Comparison of ENCODE assay signal across 17 cellular contexts in the genomic region with DNA sequence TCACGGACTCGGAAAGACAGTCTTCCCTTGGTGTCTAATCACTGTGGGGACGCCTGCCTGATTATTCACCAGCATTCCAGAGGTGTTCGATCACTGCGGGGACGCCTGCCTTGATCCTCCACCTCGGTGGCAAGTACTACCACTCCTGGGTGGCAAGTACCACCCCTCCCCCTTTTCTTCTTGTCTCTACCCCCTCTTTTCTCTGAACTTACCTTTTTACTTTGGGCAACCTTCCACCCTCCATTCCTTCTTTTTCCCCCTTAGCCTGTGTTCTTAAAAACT. TPM values are rescaled to one million over a fixed set of nuclear protein-coding genes. Genes with fewer than 3 reads are reported as not detected.
A peak's percentile ranks its signal among the peaks of the same experiment; 100 is the strongest.
DNase-seq lines count a peak whose midpoint lies in the region; ATAC-seq, FAIRE-seq and TF ChIP-seq lines count a peak whose summit lies in the region.
"Had no signal": no experiment of that assay in that cellular context is flagged by ENCODE, and none has a peak within 500 bp of the region (broad histone marks: within the 10 kb centered on the region; RNA-seq: fewer than 3 reads in every experiment).

No MANE protein-coding gene starts in this region.

- ATAC-seq in HG03469 (IDR thresholded peaks at IDR 0.05; ENCODE audit: unreplicated experiment): no peak
- ATAC-seq: pancreas, Right ventricle myocardium inferior, sciatic nerve had no signal

- no peak overlapping the region for H2BK120ac ChIP-seq in trophoblast cell (ENCODE audit: insufficient read depth, low read length, poor library complexity)

- H3K23ac ChIP-seq in trophoblast cell (ENCODE audit: low read length): no peak overlapping the region

- H3K9me3 ChIP-seq in Loucy (ENCODE audit: insufficient read depth, low read depth, low read length) (no peaks in the 10 kb centered on the region), trophoblast cell (ENCODE audit: insufficient read depth, low read depth, low read length) (no peaks in the 10 kb centered on the region), small intestine (ENCODE audit: control insufficient read depth, low read depth) (no peaks in the 10 kb centered on the region)
- H3K9me3 ChIP-seq: pancreas had no signal

- peak overlapping the region; percentile 33 for H4K91ac ChIP-seq in trophoblast cell (ENCODE audit: low read depth, low read length)

- H3K4me2 ChIP-seq in Loucy (ENCODE audit: low read depth, low read length, poor library complexity, severe bottlenecking) (peak overlapping the region; percentile 58), trophoblast cell (ENCODE audit: low read length) (no peak overlapping the region)

- H2AFZ ChIP-seq in Loucy (ENCODE audit: low read length): no peak overlapping the region
- no peak overlapping the region for H2AFZ ChIP-seq in trophoblast cell (ENCODE audit: insufficient read depth, low read length, poor library complexity)

- H3K27me3 Mint-ChIP-seq in Calu3 (ENCODE audit: unreplicated experiment): no peaks in the 10 kb centered on the region

- H3K9ac ChIP-seq in Loucy (ENCODE audit: low read depth, low read length, poor library complexity, severe bottlenecking): peak overlapping the region; percentile 48
- no peak overlapping the region for H3K9ac ChIP-seq in trophoblast cell (ENCODE audit: low read length)

- H3K36me3 Mint-ChIP-seq in Calu3 (ENCODE audit: insufficient read depth, unreplicated experiment): peaks cover 7% of the 10 kb centered on the region
- H3K36me3 Mint-ChIP-seq: stimulated activated effector memory CD8-positive, alpha-beta T cell treated with anti-CD3 and anti-CD28 coated beads, Interleukin-12 subunit alpha, Interleukin-12 subunit beta, amount 100 ng/mL, for 72 hours had no signal

- H4K12ac ChIP-seq in trophoblast cell (ENCODE audit: low read depth, low read length): no peak overlapping the region

- no CpG with 5 or more reads among the region's 7 CpGs for WGBS in trophoblast cell (ENCODE audit: extremely low coverage, insufficient coverage, insufficient read length)
- WGBS in small intestine, 3 donors: 90 to 91% (median 90%) methylated on average over 7 of the region's 7 CpGs

- H2BK12ac ChIP-seq in trophoblast cell (ENCODE audit: low read length): no peak overlapping the region

- no peaks in the 10 kb centered on the region for H3K79me2 ChIP-seq in Loucy (ENCODE audit: insufficient read depth, low read length)
- no peaks in the 10 kb centered on the region for H3K79me2 ChIP-seq in trophoblast cell (ENCODE audit: control insufficient read depth, insufficient read depth, low read length, poor library complexity)

- H3K9me3 Mint-ChIP-seq in Calu3 (ENCODE audit: low read depth, unreplicated experiment): peaks cover 2% of the 10 kb centered on the region
- H3K9me3 Mint-ChIP-seq: nephron; stimulated activated effector memory CD8-positive, alpha-beta T cell treated with anti-CD3 and anti-CD28 coated beads, Interleukin-12 subunit alpha, Interleukin-12 subunit beta, amount 100 ng/mL, for 72 hours had no signal

- H3K27ac Mint-ChIP-seq in Calu3 (ENCODE audit: unreplicated experiment): peak overlapping the region; percentile 25
- H3K27ac Mint-ChIP-seq: nephron had no signal

- no peaks in the 10 kb centered on the region for H3K79me1 ChIP-seq in trophoblast cell (ENCODE audit: low read length)

- H3K27me3 ChIP-seq in Loucy (ENCODE audit: insufficient read depth, low read length, poor library complexity, severe bottlenecking) (no peaks in the 10 kb centered on the region), trophoblast cell (ENCODE audit: insufficient read depth, low read length) (no peaks in the 10 kb centered on the region), small intestine (ENCODE audit: control insufficient read depth in 2 of 2, insufficient read depth in 2 of 2, low read length in 2 of 2) (no peaks in the 10 kb centered on the region)
- H3K27me3 ChIP-seq: pancreas had no signal

- no peak overlapping the region for H2AK5ac ChIP-seq in trophoblast cell (ENCODE audit: low read length)

- intact Hi-C loops in Calu3 (cut with micrococcal nuclease; ENCODE audit: unreplicated experiment): no loop called here

- DNase-seq in Calu3: peak; percentile 46
- DNase-seq in astrocyte of the hippocampus (ENCODE audit: low read depth, low spot score): peak; percentile 40
- no peak for DNase-seq in trophoblast cell
- no peak for DNase-seq in small intestine
- DNase-seq in T-helper 9 cell: no peak
- DNase-seq: activated naive CD4-positive, alpha-beta T cell treated with Interleukin-2 at 50 U/mL for 16 hours; AML-193; COR-L47; NCI-H2171 treated with DMSO at 0.1 percent for 48 hours; NCI-H526 treated with DMSO at 0.1 percent for 48 hours; pancreas had no signal

- H3K4me1 Mint-ChIP-seq in Calu3 (ENCODE audit: low read depth, unreplicated experiment): peaks cover 30% of the 10 kb centered on the region
- H3K4me1 Mint-ChIP-seq: nephron had no signal

- no peak overlapping the region for H3K18ac ChIP-seq in trophoblast cell (ENCODE audit: low read length)

- no TSS peak for BruUV-seq in Calu3 (replicated peaks; lab: Mats Ljungman, UMichigan)

- H3K27ac ChIP-seq in trophoblast cell (ENCODE audit: low read depth, low read length) (no peak overlapping the region), small intestine (ENCODE audit: low read depth in 1 of 2, low read length in 1 of 2) (no peak overlapping the region)
- H3K27ac ChIP-seq: pancreas had no signal

- H2BK5ac ChIP-seq in trophoblast cell (ENCODE audit: low read depth, low read length, poor library complexity): no peak overlapping the region

- no peak overlapping the region for H4K8ac ChIP-seq in trophoblast cell (ENCODE audit: low read depth, low read length)

- H3F3A ChIP-seq in Loucy (ENCODE audit: low read depth): no peaks in the 10 kb centered on the region

- H3K9me2 ChIP-seq in Loucy (replicated peaks; ENCODE audit: low read depth, low read length): no peaks in the 10 kb centered on the region

- peaks cover 52% of the 10 kb centered on the region for H3K4me1 ChIP-seq in Loucy (ENCODE audit: insufficient read depth, low read length, poor library complexity, severe bottlenecking)
- H3K4me1 ChIP-seq in trophoblast cell (ENCODE audit: control insufficient read depth in 1 of 2, insufficient read depth in 2 of 2, low read length in 2 of 2): peaks cover 0 to 3% of the 10 kb centered on the region in 2 experiments
- H3K4me1 ChIP-seq in small intestine (ENCODE audit: control insufficient read depth in 2 of 2, insufficient read depth in 1 of 2, low read depth in 1 of 2, low read length in 1 of 2): no peaks in the 10 kb centered on the region
- H3K4me1 ChIP-seq: pancreas had no signal

- no peak for FAIRE-seq in small intestine (lab: Jason Lieb, UNC)
- FAIRE-seq: pancreas had no signal

- no peak overlapping the region for H3K14ac ChIP-seq in trophoblast cell (ENCODE audit: low read length)

- CTCF ChIA-PET in Calu3 (lab: Charles Lee): no interaction called here

- no peak for TF ChIP-seq CTCF in Calu3 (IDR thresholded peaks at IDR 0.05; ENCODE audit: unreplicated experiment)
- TF ChIP-seq CTCF in Loucy (conservative IDR thresholded peaks at IDR 0.05; ENCODE audit: low read length): no peak

- H3K36me3 ChIP-seq in Loucy (ENCODE audit: insufficient read depth, low read length) (no peaks in the 10 kb centered on the region), trophoblast cell (ENCODE audit: control insufficient read depth in 1 of 2, insufficient read depth in 2 of 2, low read length in 2 of 2) (no peaks in the 10 kb centered on the region), small intestine (ENCODE audit: control insufficient read depth in 2 of 2, insufficient read depth in 2 of 2, low read length in 2 of 2) (no peaks in the 10 kb centered on the region)
- H3K36me3 ChIP-seq: pancreas had no signal

- H3K4me3 Mint-ChIP-seq in Calu3 (ENCODE audit: low read depth, unreplicated experiment): peak overlapping the region; percentile 51
- H3K4me3 Mint-ChIP-seq: nephron had no signal

- no peaks in the 10 kb centered on the region for H4K20me1 ChIP-seq in Loucy (ENCODE audit: insufficient read depth, low read length, poor library complexity, severe bottlenecking)

- H3K4ac ChIP-seq in trophoblast cell (ENCODE audit: low read depth, low read length): no peak overlapping the region

- H3K4me3 ChIP-seq in Loucy (ENCODE audit: low read length, poor library complexity, severe bottlenecking) (peak overlapping the region; percentile 39), trophoblast cell (ENCODE audit: low read depth, low read length) (no peak overlapping the region), small intestine (ENCODE audit: low read depth in 1 of 2, low read length in 2 of 2) (no peak overlapping the region)
- H3K4me3 ChIP-seq: pancreas had no signal

RNA-seq across cellular contexts. Expression of a gene that starts 12.0 kb away (rescaled TPM):
- 64.9 and 84.6 TPM in 2 replicates for total RNA-seq in Calu3 (2022)
- polyA plus RNA-seq in trophoblast cell (2013): 162 and 178 TPM in 2 replicates
- 10 to 100 TPM; 57.8 to 64.9 (median 59.7) TPM for polyA plus RNA-seq in small intestine

RNA-seq across cellular contexts. Expression of a gene that starts 33.6 kb away (rescaled TPM):
- total RNA-seq in Calu3 (2022): 27.8 and 36.8 TPM in 2 replicates
- 59.8 and 60.5 TPM in 2 replicates for polyA plus RNA-seq in trophoblast cell (2013)
- 10 to 100 TPM; 21.9 to 53.9 (median 32.2) TPM for polyA plus RNA-seq in small intestine

Comparison
In these comparisons a context has a peak if more than half of its experiments do, and no peak if none do; other contexts are left out.
1. DNase-seq: peak in Calu3 (single experiment) and astrocyte of the hippocampus (single experiment); none in trophoblast cell (0 of 2), small intestine (single experiment) and T-helper 9 cell (single experiment).